Comparison of ENCODE assay signal across 8 cellular contexts in genomic region chr1:206979379-206980043, GRCh38. TPM values are rescaled to one million over a fixed set of nuclear protein-coding genes. Genes with fewer than 3 reads are reported as not detected.
A peak's percentile ranks its signal among the peaks of the same experiment; 100 is the strongest.
DNase-seq lines count a peak whose midpoint lies in the region; ATAC-seq and TF ChIP-seq lines count a peak whose summit lies in the region.

No MANE protein-coding gene starts in this region.

- no TSS peak for BruUV-seq in mammary epithelial cell (replicated peaks; lab: Mats Ljungman, UMichigan)

- H3K27me3 ChIP-seq in mammary epithelial cell (ENCODE audit: insufficient read depth, low read length) (no peaks in the 10 kb centered on the region), esophagus muscularis mucosa (peaks cover 0 to 7% (median 0%) of the 10 kb centered on the region in 4 donors)

- H2AFZ ChIP-seq in mammary epithelial cell (ENCODE audit: low read depth, low read length) = no peak overlapping the region

- no peaks in the 10 kb centered on the region for H3K4me1 ChIP-seq in mammary epithelial cell (ENCODE audit: insufficient read depth, low read length)
- no peaks in the 10 kb centered on the region for H3K4me1 ChIP-seq in esophagus muscularis mucosa

- H3K9me3 ChIP-seq in mammary epithelial cell (replicated peaks; ENCODE audit: insufficient read depth, low read length) (no peaks in the 10 kb centered on the region), esophagus muscularis mucosa (no peaks in the 10 kb centered on the region)

- dilution Hi-C loops in mammary epithelial cell (cut with HindIII; ENCODE audit: low sequenced_read_pairs) = no loop called here

- H4K20me1 ChIP-seq in mammary epithelial cell (ENCODE audit: insufficient read depth, low read length) = no peaks in the 10 kb centered on the region

- no peak overlapping the region for H3K9ac ChIP-seq in mammary epithelial cell (ENCODE audit: insufficient read depth, low read length)

- no peak for TF ChIP-seq POLR2A in esophagus muscularis mucosa (IDR thresholded peaks at IDR 0.05; ENCODE audit: low read depth)

- intact Hi-C loops in mammary epithelial cell (cut with micrococcal nuclease) = loop anchor here (1.0 to 5.0 kb wide), 6 partner anchors 42 to 497 kb away; partner anchors contain the start of gene IL20
- intact Hi-C loops in esophagus muscularis mucosa (cut with DNase I) = loop anchor here (10.0 kb wide), 1 partner anchor 375 kb away; no protein-coding TSS in a partner anchor

- no peaks in the 10 kb centered on the region for H3K79me2 ChIP-seq in mammary epithelial cell (ENCODE audit: insufficient read depth, low read length)

- no peak overlapping the region for H3K4me2 ChIP-seq in mammary epithelial cell (ENCODE audit: insufficient read depth, low read depth, low read length)

- H3K27ac ChIP-seq in mammary epithelial cell (ENCODE audit: insufficient read depth, low read depth, low read length) = no peak overlapping the region
- no peak overlapping the region for H3K27ac ChIP-seq in esophagus muscularis mucosa (replicated peaks in 1 of 4)

- TF ChIP-seq CTCF in mammary epithelial cell (conservative IDR thresholded peaks at IDR 0.05 in 1 of 2, IDR thresholded peaks at IDR 0.05 in 1 of 2; ENCODE audit: extremely low read depth in 1 of 2, insufficient read depth in 1 of 2, low read depth in 1 of 2, low read length in 2 of 2) = peak; percentile 66 to 68
- no peak for TF ChIP-seq CTCF in omental fat pad (IDR thresholded peaks at IDR 0.05)
- TF ChIP-seq CTCF in esophagus muscularis mucosa (IDR thresholded peaks at IDR 0.05) = peak in 1 of 3 experiments; percentile 21

- no peak for TF ChIP-seq EP300 in esophagus muscularis mucosa (IDR thresholded peaks at IDR 0.05)

- H3K4me3 ChIP-seq in mammary epithelial cell (replicated peaks in 1 of 3; ENCODE audit: insufficient read depth in 1 of 3, low read depth in 2 of 3, low read length in 3 of 3) = no peak overlapping the region
- H3K4me3 ChIP-seq in esophagus muscularis mucosa = no peak overlapping the region

- ATAC-seq in omental fat pad (ENCODE audit: low FRiP score) = peak; percentile 43
- ATAC-seq in GM18519 (IDR thresholded peaks at IDR 0.05; ENCODE audit: low FRiP score, unreplicated experiment) = no peak
- no peak for ATAC-seq in GM19452 (IDR thresholded peaks at IDR 0.05; ENCODE audit: unreplicated experiment)

- no peaks in the 10 kb centered on the region for H3K36me3 ChIP-seq in mammary epithelial cell (ENCODE audit: insufficient read depth, low read length)
- no peaks in the 10 kb centered on the region for H3K36me3 ChIP-seq in esophagus muscularis mucosa

- DNase-seq in GM03348 (ENCODE audit: low spot score) (peak; percentile 51), M059J (ENCODE audit: low read depth) (peak; percentile 26), mammary epithelial cell (peak; percentile 18), omental fat pad (ENCODE audit: low spot score) (no peak), hypothalamus (lab: John Stamatoyannopoulos, UW) (no peak), esophagus muscularis mucosa (ENCODE audit: extremely low spot score) (no peak)

- in situ Hi-C loops in mammary epithelial cell (cut with MboI; ENCODE audit: low sequenced_read_pairs in 2 of 2) = loop anchor here in 1 of 2 donors (5.0 to 10.0 kb wide), 2 partner anchors 67 to 175 kb away; no protein-coding TSS in a partner anchor

- CTCF ChIA-PET in mammary epithelial cell (lab: Charles Lee; ENCODE audit: low non-redundant PET) = interaction anchor here (0.6 kb wide), 2 partner anchors 67 to 372 kb away, joined by 3 to 4 read pairs; no protein-coding TSS in a partner anchor

- 90% methylated on average over 3 of the region's 3 CpGs for WGBS in mammary epithelial cell (ENCODE audit: low coverage, missing lambda C conversion rate)
- 72% methylated on average over 3 of the region's 3 CpGs for WGBS in esophagus muscularis mucosa

RNA-seq across cellular contexts. Expression of gene FCAMR, which starts 9.3 kb away (rescaled TPM):
- not detected in 2 replicates for total RNA-seq in M059J (2014; rRNA removed; shearing (Covaris generic))
- not detected for total RNA-seq in mammary epithelial cell
- polyA plus RNA-seq in mammary epithelial cell = not detected
- not detected for polyA minus RNA-seq in mammary epithelial cell
- total RNA-seq in omental fat pad = not detected
- total RNA-seq in esophagus muscularis mucosa = not detected

RNA-seq across cellular contexts. Expression of gene PIGR, which starts 33.2 kb away (rescaled TPM):
- total RNA-seq in M059J (2014; rRNA removed; shearing (Covaris generic)) = 0.10 TPM in 1 of 2 replicates, not detected in the other
- total RNA-seq in mammary epithelial cell = 10 to 100 TPM in 1 of 2 donors, not detected in 1; 10.7 TPM
- 0.03 TPM for polyA plus RNA-seq in mammary epithelial cell
- 1.4 TPM for polyA minus RNA-seq in mammary epithelial cell
- total RNA-seq in omental fat pad = under 1 TPM in 2 of 4 donors, not detected in 2; 0.24 to 0.44 TPM
- 1 to 10 TPM in 2 of 4 donors, under 1 TPM in 1, not detected in 1; 0.42 to 4.2 (median 1.1) TPM for total RNA-seq in esophagus muscularis mucosa

RNA-seq across cellular contexts. Expression of gene C1orf116, which starts 53.0 kb away (rescaled TPM):
- not detected in 2 replicates for total RNA-seq in M059J (2014; rRNA removed; shearing (Covaris generic))
- total RNA-seq in mammary epithelial cell (100 to 1,000 TPM in 1 of 2 donors, 10 to 100 TPM in 1; 94.0 to 129 TPM), omental fat pad (under 1 TPM in 2 of 4 donors, not detected in 2; 0.13 to 0.16 TPM), esophagus muscularis mucosa (under 1 TPM; under 0.01 to 0.32 (median 0.17) TPM)
- polyA plus RNA-seq in mammary epithelial cell = 47.0 TPM
- polyA minus RNA-seq in mammary epithelial cell = 110 TPM

RNA-seq across cellular contexts. Expression of gene FCMR, which starts 57.8 kb away (rescaled TPM):
- 0.34 and 3.5 TPM in 2 replicates for total RNA-seq in M059J (2014; rRNA removed; shearing (Covaris generic))
- 1 to 10 TPM; 1.2 to 5.0 TPM for total RNA-seq in mammary epithelial cell
- 5.4 TPM for polyA plus RNA-seq in mammary epithelial cell
- polyA minus RNA-seq in mammary epithelial cell = not detected
- total RNA-seq in omental fat pad = 10 to 100 TPM in 1 of 4 donors, 1 to 10 TPM in 3; 3.2 to 23.2 (median 9.0) TPM
- total RNA-seq in esophagus muscularis mucosa = 1 to 10 TPM in 3 of 4 donors, not detected in 1; 2.5 to 3.3 (median 3.2) TPM

Comparison
In these comparisons a context has a peak if more than half of its experiments do, and no peak if none do; other contexts are left out.
1. DNase-seq: peak in GM03348 (single experiment), M059J (single experiment) and mammary epithelial cell (single experiment); none in omental fat pad (single experiment), hypothalamus (0 of 51) and esophagus muscularis mucosa (single experiment).
2. CTCF ChIP-seq: peak in mammary epithelial cell (2 of 2); none in omental fat pad (0 of 3).
3. RNA of gene C1orf116, which starts 53.0 kb away (total RNA-seq): 94.0 to 129 TPM in mammary epithelial cell; under 0.01 to 0.32 TPM in esophagus muscularis mucosa, 0.13 to 0.16 TPM in omental fat pad and not detected in M059J; every median in the first group is over 10 times any median in the second.